Comparison of ENCODE assay signal across 18 cellular contexts in genomic region chr2:241582806-241583205, GRCh38.
"Had no signal": no experiment of that assay in that cellular context is flagged by ENCODE, and none has a peak within 500 bp of the region (broad histone marks: within the 10 kb centered on the region; RNA-seq: fewer than 3 reads in every experiment).

No MANE protein-coding gene starts in this region.

- H3K4me3 ChIP-seq: tibial nerve, upper lobe of right lung, vagina had no signal

- FAIRE-seq: colon had no signal

- H2AFZ ChIP-seq: parathyroid adenoma had no signal

- H3K4me3 Mint-ChIP-seq: mesothelial cell of epicardium; natural killer cell treated with Interleukin-12 subunit alpha and Interleukin-12 subunit beta and Interleukin-15 and Interleukin-18, amount 100 ng/mL, for 72 hours; stimulated activated memory B cell treated with anti-CD40 and anti-IgM and Interleukin-4, amounts not matched to agents 10 μg/mL and 1 μg/mL and 100 μg/mL, for 72 hours; stimulated activated naive CD8-positive, alpha-beta T cell treated with anti-CD3 and anti-CD28 coated beads, Interleukin-15, Interleukin-2, amounts not matched to agents 100 ng/mL and 50 ng/mL, for 24 hours had no signal

- H3K27ac ChIP-seq: parathyroid adenoma, tibial nerve, upper lobe of right lung, vagina had no signal

- H3K27me3 ChIP-seq: tibial nerve, upper lobe of right lung, vagina had no signal

- H3K4me1 Mint-ChIP-seq: stimulated activated memory B cell treated with anti-CD40 and anti-IgM and Interleukin-4, amounts not matched to agents 10 μg/mL and 1 μg/mL and 100 μg/mL, for 72 hours had no signal

- H3K27me3 Mint-ChIP-seq: natural killer cell treated with Interleukin-12 subunit alpha and Interleukin-12 subunit beta and Interleukin-15 and Interleukin-18, amount 100 ng/mL, for 72 hours; stimulated activated memory B cell treated with anti-CD40 and anti-IgM and Interleukin-4, amounts not matched to agents 10 μg/mL and 1 μg/mL and 100 μg/mL, for 72 hours; stimulated activated naive CD8-positive, alpha-beta T cell treated with anti-CD3 and anti-CD28 coated beads, Interleukin-15, Interleukin-2, amounts not matched to agents 100 ng/mL and 50 ng/mL, for 24 hours had no signal

- ATAC-seq: left lobe of liver; natural killer cell treated with Interleukin-12 subunit alpha and Interleukin-12 subunit beta and Interleukin-15 and Interleukin-18, amount 100 ng/mL, for 72 hours; stimulated activated memory B cell treated with anti-CD40 and anti-IgM and Interleukin-4, amounts not matched to agents 10 μg/mL and 1 μg/mL and 100 μg/mL, for 72 hours; upper lobe of right lung had no signal

- H3K4me1 ChIP-seq: parathyroid adenoma, tibial nerve, upper lobe of right lung, vagina had no signal

- H3K27ac Mint-ChIP-seq: mesothelial cell of epicardium; stimulated activated memory B cell treated with anti-CD40 and anti-IgM and Interleukin-4, amounts not matched to agents 10 μg/mL and 1 μg/mL and 100 μg/mL, for 72 hours; stimulated activated naive CD8-positive, alpha-beta T cell treated with anti-CD3 and anti-CD28 coated beads, Interleukin-15, Interleukin-2, amounts not matched to agents 100 ng/mL and 50 ng/mL, for 24 hours had no signal

- DNase-seq: dermis blood vessel endothelial cell; foreskin melanocyte; hippocampal formation; kidney glomerular epithelial cell; occipital lobe; stimulated activated CD4-positive, alpha-beta T cell treated with anti-CD3 and anti-CD28 coated beads, Interleukin-15, amount 100 ng/mL, for 24 hours; stimulated activated CD4-positive, alpha-beta T cell treated with anti-CD3 and anti-CD28 coated beads, Interleukin-1b, Interleukin-23, amount 100 ng/mL, for 48 hours; stimulated activated CD4-positive, alpha-beta T cell treated with anti-CD3 and anti-CD28 coated beads, Interleukin-4, amount 100 ng/mL, for 24 hours; upper lobe of right lung had no signal

- H3K9ac ChIP-seq: parathyroid adenoma had no signal
